20 cellular contexts compared by ENCODE assay signal in the genomic region with DNA sequence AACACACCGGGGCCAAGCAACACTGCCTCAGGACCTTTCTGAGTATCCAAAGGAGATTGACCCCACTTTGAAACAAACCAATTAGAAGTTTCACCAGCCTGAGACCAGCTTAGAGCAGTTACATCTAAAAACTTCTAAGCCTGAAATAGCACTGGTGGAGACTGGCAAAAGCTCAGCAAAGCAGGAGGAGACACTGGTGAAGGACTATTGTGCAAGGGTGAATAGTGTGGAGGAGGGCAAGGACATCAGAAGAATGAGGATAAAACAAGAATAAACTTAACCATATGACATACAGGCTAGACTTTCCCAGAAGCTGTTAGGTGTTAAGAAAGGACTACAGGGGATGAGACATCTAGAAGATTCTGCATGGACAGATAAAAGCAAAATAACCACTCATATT.
A peak's percentile ranks its signal among the peaks of the same experiment; 100 is the strongest.
DNase-seq lines count a peak whose midpoint lies in the region; ATAC-seq and TF ChIP-seq lines count a peak whose summit lies in the region.
"Had no signal": no experiment of that assay in that cellular context is flagged by ENCODE, and none has a peak within 500 bp of the region (broad histone marks: within the 10 kb centered on the region; RNA-seq: fewer than 3 reads in every experiment).

No MANE protein-coding gene starts in this region.

- no peaks in the 10 kb centered on the region for H3K27me3 ChIP-seq in left lung
- H3K27me3 ChIP-seq in MG63 = no peaks in the 10 kb centered on the region
- no peaks in the 10 kb centered on the region for H3K27me3 ChIP-seq in GM23338 (ENCODE audit: insufficient read depth)
- H3K27me3 ChIP-seq: Peyer's patch had no signal

- peak overlapping the region; percentile 55 to 71 (median 68) for H3K27ac Mint-ChIP-seq in IgD-negative memory B cell
- H3K27ac Mint-ChIP-seq in mesothelial cell of epicardium = no peak overlapping the region
- no peak overlapping the region for H3K27ac Mint-ChIP-seq in GM23338
- H3K27ac Mint-ChIP-seq: activated naive CD8-positive, alpha-beta T cell treated with anti-CD3 and anti-CD28 coated beads, Interleukin-2, amount 50 U/mL, for 24 hours; activated T-helper 1 cell treated with anti-CD3 and anti-CD28 coated beads, Interleukin-12 subunit alpha, Interleukin-12 subunit beta, Interleukin-2, Interleukin-4 antibody, amounts not matched to agents 30 ng/mL and 10 ng/mL and 1 ng/mL, durations not matched to agents 14 hours and 24 hours and 36 hours had no signal

- ATAC-seq in left lung (peak; percentile 58), GM23338 (no peak)
- ATAC-seq: activated naive CD8-positive, alpha-beta T cell treated with anti-CD3 and anti-CD28 coated beads, Interleukin-2, amount 50 U/mL, for 24 hours had no signal

- H3K4me3 Mint-ChIP-seq in IgD-negative memory B cell (peak overlapping the region in 1 of 4 donors; percentile 18), mesothelial cell of epicardium (no peak overlapping the region), GM23338 (no peak overlapping the region)
- H3K4me3 Mint-ChIP-seq: activated naive CD8-positive, alpha-beta T cell treated with anti-CD3 and anti-CD28 coated beads, Interleukin-2, amount 50 U/mL, for 24 hours; activated T-helper 1 cell treated with anti-CD3 and anti-CD28 coated beads, Interleukin-12 subunit alpha, Interleukin-12 subunit beta, Interleukin-2, Interleukin-4 antibody, amounts not matched to agents 30 ng/mL and 10 ng/mL and 1 ng/mL, durations not matched to agents 14 hours and 24 hours and 36 hours; H9 had no signal

- H3K9me2 ChIP-seq in GM23338 (ENCODE audit: insufficient read depth) = no peaks in the 10 kb centered on the region

- no peaks in the 10 kb centered on the region for H3K79me2 ChIP-seq in GM23338 (replicated peaks; ENCODE audit: insufficient read depth)

- H3K4me1 Mint-ChIP-seq in IgD-negative memory B cell (peaks cover 41 to 45% (median 43%) of the 10 kb centered on the region in 3 donors), mesothelial cell of epicardium (no peaks in the 10 kb centered on the region), GM23338 (peaks cover 7% of the 10 kb centered on the region; the same call in 2 of the 3 replicates)

- intact Hi-C loops in left lung (cut with DNase I) = no loop called here

- H3K9me3 Mint-ChIP-seq in IgD-negative memory B cell (peaks cover 0 to 1% (median 0%) of the 10 kb centered on the region in 3 donors), mesothelial cell of epicardium (no peaks in the 10 kb centered on the region), GM23338 (no peaks in the 10 kb centered on the region)
- H3K9me3 Mint-ChIP-seq: activated naive CD8-positive, alpha-beta T cell treated with anti-CD3 and anti-CD28 coated beads, Interleukin-2, amount 50 U/mL, for 24 hours; activated T-helper 1 cell treated with anti-CD3 and anti-CD28 coated beads, Interleukin-12 subunit alpha, Interleukin-12 subunit beta, Interleukin-2, Interleukin-4 antibody, amounts not matched to agents 30 ng/mL and 10 ng/mL and 1 ng/mL, durations not matched to agents 14 hours and 24 hours and 36 hours had no signal

- H3K9me3 ChIP-seq in left lung (no peaks in the 10 kb centered on the region), MG63 (no peaks in the 10 kb centered on the region)
- H3K9me3 ChIP-seq: Peyer's patch had no signal

- H3K27ac ChIP-seq in caudate nucleus (ENCODE audit: low read depth, low read length) = peak overlapping the region; percentile 45
- peak overlapping the region in 1 of 2 donors; percentile 83 for H3K27ac ChIP-seq in left lung
- H3K27ac ChIP-seq in GM23338 (ENCODE audit: low read depth) = no peak overlapping the region
- H3K27ac ChIP-seq: Peyer's patch had no signal

- H4K20me1 ChIP-seq in GM23338 (replicated peaks; ENCODE audit: insufficient read depth) = no peaks in the 10 kb centered on the region

- H3F3A ChIP-seq in GM23338 (replicated peaks; ENCODE audit: low read depth) = no peaks in the 10 kb centered on the region

- H3K4me1 ChIP-seq in left lung = peaks cover 0 to 52% of the 10 kb centered on the region in 2 donors
- H3K4me1 ChIP-seq in GM23338 (ENCODE audit: insufficient read depth) = no peaks in the 10 kb centered on the region
- H3K4me1 ChIP-seq: Peyer's patch had no signal

- H3K36me3 Mint-ChIP-seq in IgD-negative memory B cell = peaks cover 17% of the 10 kb centered on the region
- H3K36me3 Mint-ChIP-seq in mesothelial cell of epicardium = peaks cover 7% of the 10 kb centered on the region
- no peaks in the 10 kb centered on the region for H3K36me3 Mint-ChIP-seq in GM23338 (ENCODE audit: low read depth)

- no peak overlapping the region for H2AFZ ChIP-seq in GM23338

- DNase-seq in AG20443 (ENCODE audit: low spot score) (peak; percentile 55), caudate nucleus (lab: John Stamatoyannopoulos, UW) (no peak), left lung (no peak), MG63 (no peak), mesothelial cell of epicardium (ENCODE audit: low spot score in 2 of 2, unreplicated experiment in 2 of 2) (no peak), GM23338 (ENCODE audit: low spot score) (no peak)
- DNase-seq in activated CD4-positive, CD25-positive, alpha-beta regulatory T cell treated with anti-CD3 and anti-CD28 coated beads, Interleukin-2, amount 50 U/mL, for 72 hours = no peak
- DNase-seq: activated CD8-positive, alpha-beta memory T cell treated with anti-CD3 and anti-CD28 coated beads for 24 hours; activated naive CD8-positive, alpha-beta T cell treated with anti-CD3 and anti-CD28 coated beads, Interleukin-2, amount 50 U/mL, for 24 hours; Caco-2; cerebellar nuclear complex; H9; NCI-H2029 treated with DMSO at 0.1 percent for 48 hours; NCI-H526; Peyer's patch; retina; substantia nigra had no signal

- H3K36me3 ChIP-seq in left lung = no peaks in the 10 kb centered on the region
- peaks cover 2% of the 10 kb centered on the region; the same call in 1 of the 2 replicates for H3K36me3 ChIP-seq in MG63
- H3K36me3 ChIP-seq in GM23338 (ENCODE audit: insufficient read depth) = no peaks in the 10 kb centered on the region

- no peaks in the 10 kb centered on the region for H3K27me3 Mint-ChIP-seq in IgD-negative memory B cell
- no peaks in the 10 kb centered on the region for H3K27me3 Mint-ChIP-seq in mesothelial cell of epicardium (ENCODE audit: low read depth)
- H3K27me3 Mint-ChIP-seq in GM23338 (ENCODE audit: insufficient read depth, low read depth, poor library complexity) = peaks cover 3% of the 10 kb centered on the region
- H3K27me3 Mint-ChIP-seq: activated naive CD8-positive, alpha-beta T cell treated with anti-CD3 and anti-CD28 coated beads, Interleukin-2, amount 50 U/mL, for 24 hours had no signal

- no peak overlapping the region for H3K4me2 ChIP-seq in GM23338

- TF ChIP-seq CTCF in left lung (IDR thresholded peaks at IDR 0.05) (no peak), mesothelial cell of epicardium (IDR thresholded peaks at IDR 0.05; ENCODE audit: unreplicated experiment) (no peak), GM23338 (conservative IDR thresholded peaks at IDR 0.05; ENCODE audit: low read depth in 2 of 2) (no peak)

- H3K4me3 ChIP-seq in left lung = no peak overlapping the region
- no peak overlapping the region for H3K4me3 ChIP-seq in MG63
- H3K4me3 ChIP-seq in GM23338 = no peak overlapping the region
- H3K4me3 ChIP-seq: lung, Peyer's patch had no signal

TF ChIP-seq in GM23338, 12 proteins besides CTCF, POLR2A, EP300 and RAD21 (continues in another document):
- TF ChIP-seq POLR2AphosphoS5 (IDR thresholded peaks at IDR 0.05; ENCODE audit: low read depth) (no peak), JUNB (IDR thresholded peaks at IDR 0.05; ENCODE audit: unreplicated experiment) (no peak), EZH2phosphoT487 (IDR thresholded peaks at IDR 0.05; ENCODE audit: unreplicated experiment) (no peak), CREB1 (CRISPR knock-in tag; IDR thresholded peaks at IDR 0.05; ENCODE audit: low read depth) (no peak), NANOG (IDR thresholded peaks at IDR 0.05; ENCODE audit: borderline replicate concordance) (no peak), EZH2 (IDR thresholded peaks at IDR 0.05; ENCODE audit: low read depth, unreplicated experiment) (no peak), ZNF331 (CRISPR knock-in tag; IDR thresholded peaks at IDR 0.05; ENCODE audit: low read depth) (no peak)

Comparison
In these comparisons a context has a peak if more than half of its experiments do, and no peak if none do; other contexts are left out.
1. H3K27ac Mint-ChIP-seq: peak in IgD-negative memory B cell (3 of 3); none in mesothelial cell of epicardium (single experiment) and GM23338 (single experiment).